In genomic region chr17:55458977-55459376, GRCh38 we compare ENCODE assay signal across 8 cellular contexts. TPM values are rescaled to one million over a fixed set of nuclear protein-coding genes. Genes with fewer than 3 reads are reported as not detected.
DNase-seq lines count a peak whose midpoint lies in the region; FAIRE-seq lines count a peak whose summit lies in the region.
"Had no signal": no experiment of that assay in that cellular context is flagged by ENCODE, and none has a peak within 500 bp of the region (broad histone marks: within the 10 kb centered on the region; RNA-seq: fewer than 3 reads in every experiment).

No MANE protein-coding gene starts in this region.

- no peaks in the 10 kb centered on the region for H3K36me3 ChIP-seq in GM23248 (ENCODE audit: low read depth)

- H3K4me2 ChIP-seq in GM23248 (ENCODE audit: unreplicated experiment), result peak overlapping the region; percentile 32

- 15 to 22% methylated on average over 7 of the region's 7 CpGs for WGBS in GM23248 (ENCODE audit: low coverage in 1 of 2, low lambda C conversion rate in 2 of 2, missing lambda C conversion rate in 2 of 2), 2 experiments

- no peaks in the 10 kb centered on the region for H3K9me2 ChIP-seq in GM23248 (ENCODE audit: insufficient read depth)

- no peaks in the 10 kb centered on the region for H3K9me3 ChIP-seq in GM23248 (ENCODE audit: low read depth)

- in situ Hi-C loops in GM23248 (cut with MboI), result no loop called here

- H3K4me3 ChIP-seq in GM23248, result no peak overlapping the region

- no peaks in the 10 kb centered on the region for H3K79me2 ChIP-seq in GM23248 (ENCODE audit: insufficient read depth)

- no peak overlapping the region for H3K27ac ChIP-seq in GM23248

- FAIRE-seq in GM19239 (lab: Jason Lieb, UNC), result no peak

- H2AFZ ChIP-seq in GM23248, result no peak overlapping the region

- peaks cover 38% of the 10 kb centered on the region for H3K4me1 ChIP-seq in GM23248 (ENCODE audit: insufficient read depth)

- H3K27me3 ChIP-seq in GM23248 (replicated peaks; ENCODE audit: insufficient read depth), result no peaks in the 10 kb centered on the region

- peaks cover 19% of the 10 kb centered on the region for H3F3A ChIP-seq in GM23248 (ENCODE audit: insufficient read depth)

- DNase-seq in GM23248, result peak; percentile 87
- peak; percentile 84 for DNase-seq in RPMI7951 (ENCODE audit: low read depth)
- peak; percentile 48 for DNase-seq in dermis blood vessel endothelial cell
- peak; percentile 52 to 59 for DNase-seq in stimulated activated CD8-positive, alpha-beta memory T cell treated with anti-CD3 and anti-CD28 coated beads, Interleukin-7, amount 100 ng/mL, for 48 hours (ENCODE audit: extremely low read depth in 1 of 2, low read depth in 1 of 2)
- no peak for DNase-seq in NCI-H2081 treated with DMSO at 0.1 percent for 48 hours (lab: John Stamatoyannopoulos, UW)
- DNase-seq in NCI-H526 treated with DMSO at 0.1 percent for 48 hours (lab: John Stamatoyannopoulos, UW), result no peak
- DNase-seq in GM19239 (ENCODE audit: insufficient read length, low spot score), result no peak

- no peak overlapping the region for H3K9ac ChIP-seq in GM23248

- no peaks in the 10 kb centered on the region for H4K20me1 ChIP-seq in GM23248 (ENCODE audit: insufficient read depth)

RNA-seq across cellular contexts. Expression of gene MMD, which starts 37.3 kb away (rescaled TPM):
- 6.6 and 8.3 TPM in 2 replicates for total RNA-seq in GM23248 (2014; rRNA removed; shearing (Covaris generic))
- 6.0 and 6.7 TPM in 2 replicates for polyA plus RNA-seq in GM23248 (2016; fragmentation: Nextera tagmentation; extraction: Ambion mirVana)
- total RNA-seq in RPMI7951 (2014; rRNA removed; shearing (Covaris generic)), result 59.8 and 73.4 TPM in 2 replicates
- 11.8 and 16.2 TPM in 2 replicates for total RNA-seq in dermis blood vessel endothelial cell

RNA-seq across cellular contexts. Expression of gene SMIM36, which starts 52.3 kb away (rescaled TPM):
- not detected in 2 replicates for total RNA-seq in GM23248 (2014; rRNA removed; shearing (Covaris generic))
- polyA plus RNA-seq in GM23248 (2016; fragmentation: Nextera tagmentation; extraction: Ambion mirVana), result not detected in 2 replicates
- not detected in 2 replicates for total RNA-seq in RPMI7951 (2014; rRNA removed; shearing (Covaris generic))
- not detected in 2 replicates for total RNA-seq in dermis blood vessel endothelial cell
- total RNA-seq: myocyte had no signal

Comparison
In these comparisons a context has a peak if more than half of its experiments do, and no peak if none do; other contexts are left out.
1. DNase-seq: peak in GM23248 (single experiment), RPMI7951 (single experiment), dermis blood vessel endothelial cell (single experiment) and stimulated activated CD8-positive, alpha-beta memory T cell treated with anti-CD3 and anti-CD28 coated beads, Interleukin-7, amount 100 ng/mL, for 48 hours (2 of 2); none in NCI-H2081 treated with DMSO at 0.1 percent for 48 hours (single experiment), NCI-H526 treated with DMSO at 0.1 percent for 48 hours (single experiment) and GM19239 (single experiment).